ENCODE assay signal across 8 cellular contexts in genomic region chr12:32399373-32400113, GRCh38. TPM values are rescaled to one million over a fixed set of nuclear protein-coding genes. Genes with fewer than 3 reads are reported as not detected.
DNase-seq lines count a peak whose midpoint lies in the region; FAIRE-seq and TF ChIP-seq lines count a peak whose summit lies in the region.

Gene FGD4, plus strand, starts transcription at chr12:32399558.

- H3K36me3 ChIP-seq in GM23248 (ENCODE audit: low read depth) (no peaks in the 10 kb centered on the region), OCI-LY7 (ENCODE audit: insufficient read depth, low read length) (no peaks in the 10 kb centered on the region), neural cell (ENCODE audit: insufficient read depth, low read length) (no peaks in the 10 kb centered on the region), thyroid gland (no peaks in the 10 kb centered on the region)

- H3K9me3 Mint-ChIP-seq in activated naive CD4-positive, alpha-beta T cell treated with anti-CD3 and anti-CD28 coated beads, Interleukin-2, amount 10 ng/mL, durations not matched to agents 7 days and 5 days, result no peaks in the 10 kb centered on the region

- H3K4me3 ChIP-seq in GM23248 (peak within 1 kb of the TSS; percentile 64), OCI-LY7 (ENCODE audit: low read depth, low read length, poor library complexity, severe bottlenecking) (peak within 1 kb of the TSS; percentile 73), neural cell (ENCODE audit: low read length) (peak within 1 kb of the TSS; percentile 96), thyroid gland (replicated peaks in 1 of 3) (peak within 1 kb of the TSS; percentile 67 to 93 (median 77))
- H3K4me3 ChIP-seq in Jurkat, Clone E6-1 (ENCODE audit: low read length), result peak within 1 kb of the TSS; percentile 56

- H2AFZ ChIP-seq in GM23248, result peak within 1 kb of the TSS; percentile 62
- H2AFZ ChIP-seq in OCI-LY7 (ENCODE audit: low read length), result peak within 1 kb of the TSS; percentile 87
- H2AFZ ChIP-seq in neural cell (ENCODE audit: low read depth, low read length), result peak within 1 kb of the TSS; percentile 46

- in situ Hi-C loops in GM23248 (cut with MboI), result no loop called here

- peaks cover 25% of the 10 kb centered on the region for H3K27me3 ChIP-seq in GM23248 (replicated peaks; ENCODE audit: insufficient read depth)
- H3K27me3 ChIP-seq in neural cell (ENCODE audit: insufficient read depth, low read depth, low read length), result peaks cover 21% of the 10 kb centered on the region
- H3K27me3 ChIP-seq in thyroid gland, result no peaks in the 10 kb centered on the region

- peak within 1 kb of the TSS; percentile 55 for H3K27ac Mint-ChIP-seq in activated naive CD4-positive, alpha-beta T cell treated with anti-CD3 and anti-CD28 coated beads, Interleukin-2, amount 10 ng/mL, durations not matched to agents 7 days and 5 days

- intact Hi-C loops in OCI-LY7 (cut with micrococcal nuclease; ENCODE audit: unreplicated experiment), result loop anchor here (1.0 to 10.0 kb wide), 2 partner anchors 273 to 745 kb away; partner anchors contain the start of gene ETFBKMT
- intact Hi-C loops in thyroid gland (cut with DNase I), result no loop called here

- no peak for TF ChIP-seq EP300 in neural cell (conservative IDR thresholded peaks at IDR 0.05; ENCODE audit: poor library complexity, severe bottlenecking)

- H3K4me1 Mint-ChIP-seq in activated naive CD4-positive, alpha-beta T cell treated with anti-CD3 and anti-CD28 coated beads, Interleukin-2, amount 10 ng/mL, durations not matched to agents 7 days and 5 days, result peaks cover 11% of the 10 kb centered on the region

- H4K20me1 ChIP-seq in GM23248 (ENCODE audit: insufficient read depth) (no peaks in the 10 kb centered on the region), OCI-LY7 (ENCODE audit: insufficient read depth, low read length) (no peaks in the 10 kb centered on the region), neural cell (ENCODE audit: insufficient read depth) (no peaks in the 10 kb centered on the region)

- TF ChIP-seq CTCF in OCI-LY7 (conservative IDR thresholded peaks at IDR 0.05; ENCODE audit: low read length) (peak; percentile 83), neural cell (IDR thresholded peaks at IDR 0.05; ENCODE audit: poor library complexity, severe bottlenecking) (peak; percentile 76), thyroid gland (IDR thresholded peaks at IDR 0.05) (peak in 3 of 6 experiments; percentile 18 to 41 (median 37))

- FAIRE-seq in frontal cortex (lab: Jason Lieb, UNC), result no peak

- H3K9me3 ChIP-seq in GM23248 (ENCODE audit: low read depth) (no peaks in the 10 kb centered on the region), OCI-LY7 (ENCODE audit: low read length) (no peaks in the 10 kb centered on the region), neural cell (ENCODE audit: low read length) (no peaks in the 10 kb centered on the region), thyroid gland (no peaks in the 10 kb centered on the region)

- peak; percentile 58 for TF ChIP-seq RAD21 in neural cell (conservative IDR thresholded peaks at IDR 0.05)

- H3K9me2 ChIP-seq in GM23248 (ENCODE audit: insufficient read depth) (no peaks in the 10 kb centered on the region), OCI-LY7 (ENCODE audit: insufficient read depth, low read length) (no peaks in the 10 kb centered on the region), neural cell (ENCODE audit: insufficient read depth, low read length) (no peaks in the 10 kb centered on the region)

- CTCF ChIA-PET in OCI-LY7 (lab: Charles Lee; ENCODE audit: unreplicated experiment), result interaction anchor here (1.1 kb wide), 1 partner anchor 356 kb away, joined by 4 read pairs; the partner anchor contains the start of gene YARS2
- CTCF ChIA-PET in activated naive CD4-positive, alpha-beta T cell treated with anti-CD3 and anti-CD28 coated beads, Interleukin-2, amount 10 ng/mL, durations not matched to agents 7 days and 5 days (lab: Charles Lee), result interaction anchor here (0.6 to 1.8 kb wide), 3 partner anchors 21 to 355 kb away, joined by 3 to 6 read pairs (median 3); partner anchors contain the start of gene YARS2

- peak; percentile 83 for DNase-seq in ELR (ENCODE audit: low read depth)
- peak; percentile 77 for DNase-seq in GM23248
- DNase-seq in Jurkat, Clone E6-1 (ENCODE audit: low read depth, low spot score), result peak; percentile 39
- DNase-seq in OCI-LY7 (ENCODE audit: low spot score), result peak; percentile 88
- DNase-seq in activated naive CD4-positive, alpha-beta T cell treated with anti-CD3 and anti-CD28 coated beads, Interleukin-2, amount 10 ng/mL, durations not matched to agents 7 days and 5 days, result peak; percentile 77
- DNase-seq in frontal cortex (ENCODE audit: low spot score in 2 of 2), result peak; percentile 19 to 82
- DNase-seq in thyroid gland, result peak; percentile 93 to 97

- BruUV-seq in OCI-LY7 (replicated peaks; lab: Mats Ljungman, UMichigan), result no TSS peak

- peak; percentile 50 to 89 for TF ChIP-seq POLR2A in thyroid gland (IDR thresholded peaks at IDR 0.05)

- H3K27me3 Mint-ChIP-seq in activated naive CD4-positive, alpha-beta T cell treated with anti-CD3 and anti-CD28 coated beads, Interleukin-2, amount 10 ng/mL, durations not matched to agents 7 days and 5 days, result peaks cover 66% of the 10 kb centered on the region

- no peaks in the 10 kb centered on the region for H3K36me3 Mint-ChIP-seq in activated naive CD4-positive, alpha-beta T cell treated with anti-CD3 and anti-CD28 coated beads, Interleukin-2, amount 10 ng/mL, durations not matched to agents 7 days and 5 days

- H3K4me2 ChIP-seq in GM23248 (ENCODE audit: unreplicated experiment), result peak within 1 kb of the TSS; percentile 50
- H3K4me2 ChIP-seq in OCI-LY7 (ENCODE audit: low read length), result peak within 1 kb of the TSS; percentile 90
- H3K4me2 ChIP-seq in neural cell (ENCODE audit: low read length), result peak within 1 kb of the TSS; percentile 72

- WGBS in GM23248 (ENCODE audit: low coverage in 1 of 2, low lambda C conversion rate in 2 of 2, missing lambda C conversion rate in 2 of 2), 2 experiments, result 2 to 3% methylated on average over 58 to 77 of the region's 82 CpGs
- WGBS in thyroid gland, 2 donors, result 1 to 2% methylated on average over 20 to 47 of the region's 82 CpGs

- POLR2A ChIA-PET in OCI-LY7 (lab: Charles Lee), result interaction anchor here (0.6 to 1.8 kb wide), 3 partner anchors 9 to 1029 kb away, joined by 3 to 5 read pairs (median 4); no protein-coding TSS in a partner anchor

- peak within 1 kb of the TSS; percentile 89 for H3K4me3 Mint-ChIP-seq in activated naive CD4-positive, alpha-beta T cell treated with anti-CD3 and anti-CD28 coated beads, Interleukin-2, amount 10 ng/mL, durations not matched to agents 7 days and 5 days

- H3K9ac ChIP-seq in GM23248 (no peak within 1 kb of the TSS), neural cell (ENCODE audit: low read length) (peak within 1 kb of the TSS; percentile 51)

- no peaks in the 10 kb centered on the region for H3K4me1 ChIP-seq in GM23248 (ENCODE audit: insufficient read depth)
- H3K4me1 ChIP-seq in OCI-LY7 (ENCODE audit: insufficient read depth, low read length, poor library complexity, severe bottlenecking), result peaks cover 41% of the 10 kb centered on the region
- H3K4me1 ChIP-seq in thyroid gland, result peaks cover 5 to 8% of the 10 kb centered on the region in 2 donors

- H3K27ac ChIP-seq in GM23248, result no peak within 1 kb of the TSS
- H3K27ac ChIP-seq in OCI-LY7 (ENCODE audit: low read depth, low read length, poor library complexity, severe bottlenecking), result peak within 1 kb of the TSS; percentile 25
- H3K27ac ChIP-seq in neural cell (ENCODE audit: low read length), result no peak within 1 kb of the TSS
- H3K27ac ChIP-seq in thyroid gland, result peak within 1 kb of the TSS; percentile 77 to 84 (median 84)

- H3F3A ChIP-seq in GM23248 (ENCODE audit: insufficient read depth), result 0 out of 2 replicates have a peak, but pooled peaks cover 3% of the 10 kb centered on the region
- no peaks in the 10 kb centered on the region for H3F3A ChIP-seq in neural cell (ENCODE audit: insufficient read depth, low read length, poor library complexity, severe bottlenecking)

- H3K79me2 ChIP-seq in GM23248 (ENCODE audit: insufficient read depth) (no peaks in the 10 kb centered on the region), OCI-LY7 (ENCODE audit: insufficient read depth, low read depth, low read length) (no peaks in the 10 kb centered on the region), neural cell (replicated peaks; ENCODE audit: insufficient read depth, low read length) (no peaks in the 10 kb centered on the region)

TF ChIP-seq in neural cell, 6 proteins besides CTCF, POLR2A, EP300 and RAD21 (continues in another document):
- peak; percentile 68 for TF ChIP-seq SMC3 (conservative IDR thresholded peaks at IDR 0.05; ENCODE audit: poor library complexity)
- TF ChIP-seq EZH2 (IDR thresholded peaks at IDR 0.05; ENCODE audit: borderline replicate concordance, insufficient read depth, low read length, poor library complexity, severe bottlenecking), result no peak
- peak; percentile 42 for TF ChIP-seq MXI1 (conservative IDR thresholded peaks at IDR 0.05; ENCODE audit: poor library complexity, severe bottlenecking)

RNA-seq across cellular contexts. Expression of gene FGD4, which starts in this region (rescaled TPM):
- total RNA-seq in GM23248 (2014; rRNA removed; shearing (Covaris generic)), result 3.4 and 3.5 TPM in 2 replicates
- polyA plus RNA-seq in GM23248 (2016; fragmentation: Nextera tagmentation; extraction: Ambion mirVana) (1.1 and 1.3 TPM in 2 replicates), neural cell (15.7 and 24.4 TPM in 2 replicates)
- polyA plus RNA-seq in Jurkat, Clone E6-1 (2012; ENCODE audit: insufficient read depth, insufficient read length), result 0.59 TPM
- 19.3 and 21.8 TPM in 2 replicates for total RNA-seq in OCI-LY7 (2014; rRNA removed; shearing (Covaris generic))
- total RNA-seq in OCI-LY7 (2022) (14.9 and 16.8 TPM in 2 replicates), frontal cortex (81.9 TPM), thyroid gland (10 to 100 TPM; 32.5 to 51.4 (median 38.8) TPM)
- polyA minus RNA-seq in neural cell, result 93.5 and 111 TPM in 2 replicates

Comparison
In these comparisons a context has a peak if more than half of its experiments do, and no peak if none do; other contexts are left out.
1. DNase-seq: peak in every context shown above with its lines; median percentile 95 in thyroid gland; 88 in OCI-LY7; 83 in ELR; 77 in GM23248; 77 in activated naive CD4-positive, alpha-beta T cell treated with anti-CD3 and anti-CD28 coated beads, Interleukin-2, amount 10 ng/mL, durations not matched to agents 7 days and 5 days; 50 in frontal cortex; 39 in Jurkat, Clone E6-1.
2. H3K27ac ChIP-seq: peak in OCI-LY7 (single experiment) and thyroid gland (3 of 3); none in GM23248 (single experiment) and neural cell (single experiment).
3. Peak in every context shown above with its lines, with median percentiles within 50 percentile points of each other: H2AFZ ChIP-seq, H3K4me2 ChIP-seq and H3K4me3 ChIP-seq.